Comparison of ENCODE assay signal across 17 cellular contexts in genomic region chr1:161779393-161779792, GRCh38. TPM values are rescaled to one million over a fixed set of nuclear protein-coding genes. Genes with fewer than 3 reads are reported as not detected.
A peak's percentile ranks its signal among the peaks of the same experiment; 100 is the strongest.
DNase-seq lines count a peak whose midpoint lies in the region; ATAC-seq, FAIRE-seq and TF ChIP-seq lines count a peak whose summit lies in the region.
"Had no signal": no experiment of that assay in that cellular context is flagged by ENCODE, and none has a peak within 500 bp of the region (broad histone marks: within the 10 kb centered on the region; RNA-seq: fewer than 3 reads in every experiment).

No MANE protein-coding gene starts in this region.

- in situ Hi-C loops in GM23248 (cut with MboI) = no loop called here

- H3K79me2 ChIP-seq in GM23248 (ENCODE audit: insufficient read depth) = peaks cover 48% of the 10 kb centered on the region

- H4K20me1 ChIP-seq in GM23248 (ENCODE audit: insufficient read depth) = no peaks in the 10 kb centered on the region

- intact Hi-C loops in vagina (cut with DNase I) = no loop called here

- no peak for TF ChIP-seq POLR2A in vagina (IDR thresholded peaks at IDR 0.05)

- H3F3A ChIP-seq in GM23248 (ENCODE audit: insufficient read depth) = no peaks in the 10 kb centered on the region

- H3K4me3 ChIP-seq in GM23248 = no peak overlapping the region
- no peak overlapping the region for H3K4me3 ChIP-seq in vagina
- H3K4me3 ChIP-seq: BLaER1 treated with 17β-estradiol and CSF1 and Interleukin-3, amounts not matched to agents 10 nM and 100 nM had no signal

- no peak overlapping the region for H3K4me2 ChIP-seq in GM23248 (ENCODE audit: unreplicated experiment)

- H3K9ac ChIP-seq in GM23248 = no peak overlapping the region
- H3K9ac ChIP-seq: BLaER1 treated with 17β-estradiol and CSF1 and Interleukin-3, amounts not matched to agents 10 nM and 100 nM had no signal

- DNase-seq in D721Med (ENCODE audit: insufficient read length, low spot score) = no peak
- DNase-seq in GM23248 = peak; percentile 16
- peak; percentile 19 for DNase-seq in iris pigment epithelial cell (ENCODE audit: low read depth)
- no peak for DNase-seq in NCI-H2081 (lab: John Stamatoyannopoulos, UW)
- DNase-seq in amygdala (lab: John Stamatoyannopoulos, UW) = no peak
- no peak for DNase-seq in vagina (ENCODE audit: extremely low spot score in 2 of 2)
- DNase-seq: CD8-positive, alpha-beta T cell; KG1; NCI-H1417 treated with DMSO at 0.1 percent for 48 hours; NCI-H187 treated with DMSO at 0.1 percent for 48 hours; NCI-H345; NCI-H524 treated with DMSO at 0.1 percent for 48 hours; OCI-M1; SHP77 treated with DMSO at 0.1 percent for 48 hours had no signal

- H3K9me2 ChIP-seq in GM23248 (ENCODE audit: insufficient read depth) = no peaks in the 10 kb centered on the region

- no peak overlapping the region for H2AFZ ChIP-seq in GM23248

- H3K27me3 ChIP-seq in GM23248 (replicated peaks; ENCODE audit: insufficient read depth) (no peaks in the 10 kb centered on the region), vagina (no peaks in the 10 kb centered on the region)
- H3K27me3 ChIP-seq: BLaER1 treated with 17β-estradiol and CSF1 and Interleukin-3, amounts not matched to agents 10 nM and 100 nM had no signal

- TF ChIP-seq CTCF in D721Med (IDR thresholded peaks at IDR 0.05; ENCODE audit: insufficient read depth, missing control alignments) = no peak
- no peak for TF ChIP-seq CTCF in vagina (IDR thresholded peaks at IDR 0.05)

- no peaks in the 10 kb centered on the region for H3K9me3 ChIP-seq in GM23248 (ENCODE audit: low read depth)
- H3K9me3 ChIP-seq in vagina = no peaks in the 10 kb centered on the region
- H3K9me3 ChIP-seq: BLaER1 treated with 17β-estradiol and CSF1 and Interleukin-3, amounts not matched to agents 10 nM and 100 nM had no signal

- peaks cover 27% of the 10 kb centered on the region for H3K4me1 ChIP-seq in GM23248 (ENCODE audit: insufficient read depth)
- H3K4me1 ChIP-seq in vagina = no peaks in the 10 kb centered on the region

- no peak overlapping the region for H3K27ac ChIP-seq in GM23248
- no peak overlapping the region for H3K27ac ChIP-seq in vagina
- H3K27ac ChIP-seq: BLaER1 treated with 17β-estradiol and CSF1 and Interleukin-3, amounts not matched to agents 10 nM and 100 nM had no signal

- peak; percentile 25 for FAIRE-seq in D721Med (lab: Jason Lieb, UNC)

- 95 to 96% methylated on average over 2 of the region's 2 CpGs for WGBS in GM23248 (ENCODE audit: low coverage in 1 of 2, low lambda C conversion rate in 2 of 2, missing lambda C conversion rate in 2 of 2), 2 experiments

- peak; percentile 48; the same call in 2 of the 3 replicates for ATAC-seq in SK-N-SH treated with all-trans-retinoic acid at 6 μM for 48 hours
- no peak for ATAC-seq in GM21447 (IDR thresholded peaks at IDR 0.05; ENCODE audit: unreplicated experiment)
- ATAC-seq: CD8-positive, alpha-beta T cell had no signal

- H3K36me3 ChIP-seq in GM23248 (ENCODE audit: low read depth) = peaks cover 12% of the 10 kb centered on the region; the same call in 1 of the 2 replicates
- H3K36me3 ChIP-seq in vagina = no peaks in the 10 kb centered on the region

TF ChIP-seq in SK-N-SH treated with all-trans-retinoic acid at 6 μM for 48 hours, 23 proteins besides CTCF, POLR2A, EP300 and RAD21 (continues in another document):
- no peak for TF ChIP-seq ARNTL (CRISPR knock-in tag; IDR thresholded peaks at IDR 0.05; ENCODE audit: borderline replicate concordance, low read depth)
- no peak for TF ChIP-seq ESRRG (CRISPR knock-in tag; IDR thresholded peaks at IDR 0.05)
- TF ChIP-seq RARB (CRISPR knock-in tag; IDR thresholded peaks at IDR 0.05) = no peak
- TF ChIP-seq ISL1 (CRISPR knock-in tag; IDR thresholded peaks at IDR 0.05) = no peak
- no peak for TF ChIP-seq ZFP30 (CRISPR knock-in tag; IDR thresholded peaks at IDR 0.05)
- no peak for TF ChIP-seq ZNF565 (CRISPR knock-in tag; conservative IDR thresholded peaks at IDR 0.05; ENCODE audit: low read depth)
- TF ChIP-seq ZNF8 (CRISPR knock-in tag; IDR thresholded peaks at IDR 0.05) = no peak
- no peak for TF ChIP-seq TCF4 (CRISPR knock-in tag; IDR thresholded peaks at IDR 0.05; ENCODE audit: borderline replicate concordance)
- TF ChIP-seq, protein P1, sequence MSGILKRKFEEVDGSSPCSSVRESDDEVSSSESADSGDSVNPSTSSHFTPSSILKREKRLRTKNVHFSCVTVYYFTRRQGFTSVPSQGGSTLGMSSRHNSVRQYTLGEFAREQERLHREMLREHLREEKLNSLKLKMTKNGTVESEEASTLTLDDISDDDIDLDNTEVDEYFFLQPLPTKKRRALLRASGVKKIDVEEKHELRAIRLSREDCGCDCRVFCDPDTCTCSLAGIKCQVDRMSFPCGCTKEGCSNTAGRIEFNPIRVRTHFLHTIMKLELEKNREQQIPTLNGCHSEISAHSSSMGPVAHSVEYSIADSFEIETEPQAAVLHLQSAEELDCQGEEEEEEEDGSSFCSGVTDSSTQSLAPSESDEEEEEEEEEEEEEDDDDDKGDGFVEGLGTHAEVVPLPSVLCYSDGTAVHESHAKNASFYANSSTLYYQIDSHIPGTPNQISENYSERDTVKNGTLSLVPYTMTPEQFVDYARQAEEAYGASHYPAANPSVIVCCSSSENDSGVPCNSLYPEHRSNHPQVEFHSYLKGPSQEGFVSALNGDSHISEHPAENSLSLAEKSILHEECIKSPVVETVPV (CRISPR knock-in tag; IDR thresholded peaks at IDR 0.05) = no peak
- TF ChIP-seq PPARA (CRISPR knock-in tag; IDR thresholded peaks at IDR 0.05; ENCODE audit: borderline replicate concordance) = no peak
- TF ChIP-seq ZC3H10 (CRISPR knock-in tag; IDR thresholded peaks at IDR 0.05) = no peak
- no peak for TF ChIP-seq TOX (CRISPR knock-in tag; IDR thresholded peaks at IDR 0.05; ENCODE audit: borderline replicate concordance)
- TF ChIP-seq ZFP3 (CRISPR knock-in tag; IDR thresholded peaks at IDR 0.05) = no peak
- TF ChIP-seq ZNF70 (CRISPR knock-in tag; IDR thresholded peaks at IDR 0.05) = no peak
- TF ChIP-seq, protein P2, sequence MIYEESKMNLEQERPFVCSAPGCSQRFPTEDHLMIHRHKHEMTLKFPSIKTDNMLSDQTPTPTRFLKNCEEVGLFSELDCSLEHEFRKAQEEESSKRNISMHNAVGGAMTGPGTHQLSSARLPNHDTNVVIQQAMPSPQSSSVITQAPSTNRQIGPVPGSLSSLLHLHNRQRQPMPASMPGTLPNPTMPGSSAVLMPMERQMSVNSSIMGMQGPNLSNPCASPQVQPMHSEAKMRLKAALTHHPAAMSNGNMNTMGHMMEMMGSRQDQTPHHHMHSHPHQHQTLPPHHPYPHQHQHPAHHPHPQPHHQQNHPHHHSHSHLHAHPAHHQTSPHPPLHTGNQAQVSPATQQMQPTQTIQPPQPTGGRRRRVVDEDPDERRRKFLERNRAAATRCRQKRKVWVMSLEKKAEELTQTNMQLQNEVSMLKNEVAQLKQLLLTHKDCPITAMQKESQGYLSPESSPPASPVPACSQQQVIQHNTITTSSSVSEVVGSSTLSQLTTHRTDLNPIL (CRISPR knock-in tag; IDR thresholded peaks at IDR 0.05; ENCODE audit: low read depth) = no peak
- no peak for TF ChIP-seq TSHZ2 (CRISPR knock-in tag; IDR thresholded peaks at IDR 0.05)
- TF ChIP-seq BACH2 (CRISPR knock-in tag; IDR thresholded peaks at IDR 0.05; ENCODE audit: borderline replicate concordance) = no peak
- no peak for TF ChIP-seq PATZ1 (CRISPR knock-in tag; IDR thresholded peaks at IDR 0.05; ENCODE audit: borderline replicate concordance)

RNA-seq across cellular contexts. Expression of gene ATF6, which starts 13.3 kb away (rescaled TPM):
- 19.8 and 21.4 TPM in 2 replicates for total RNA-seq in GM23248 (2014; rRNA removed; shearing (Covaris generic))
- 14.8 TPM in 2 replicates for polyA plus RNA-seq in GM23248 (2016; fragmentation: Nextera tagmentation; extraction: Ambion mirVana)
- 21.1 TPM for total RNA-seq in vagina

RNA-seq across cellular contexts. Expression of gene DUSP12, which starts 29.8 kb away (rescaled TPM):
- total RNA-seq in GM23248 (2014; rRNA removed; shearing (Covaris generic)) = 27.4 and 34.2 TPM in 2 replicates
- 29.9 and 34.9 TPM in 2 replicates for polyA plus RNA-seq in GM23248 (2016; fragmentation: Nextera tagmentation; extraction: Ambion mirVana)
- 34.1 TPM for total RNA-seq in vagina

RNA-seq across cellular contexts. Expression of gene FCRLB, which starts 58.0 kb away (rescaled TPM):
- total RNA-seq in GM23248 (2014; rRNA removed; shearing (Covaris generic)) = 8.3 and 14.5 TPM in 2 replicates
- 9.4 and 10.1 TPM in 2 replicates for polyA plus RNA-seq in GM23248 (2016; fragmentation: Nextera tagmentation; extraction: Ambion mirVana)
- total RNA-seq in vagina = not detected

Comparison
In these comparisons a context has a peak if more than half of its experiments do, and no peak if none do; other contexts are left out.
1. DNase-seq: peak in GM23248 (single experiment) and iris pigment epithelial cell (single experiment); none in D721Med (single experiment), NCI-H2081 (0 of 2), amygdala (0 of 56) and vagina (0 of 2).